Comparison of ENCODE assay signal across 19 cellular contexts in the genomic region with DNA sequence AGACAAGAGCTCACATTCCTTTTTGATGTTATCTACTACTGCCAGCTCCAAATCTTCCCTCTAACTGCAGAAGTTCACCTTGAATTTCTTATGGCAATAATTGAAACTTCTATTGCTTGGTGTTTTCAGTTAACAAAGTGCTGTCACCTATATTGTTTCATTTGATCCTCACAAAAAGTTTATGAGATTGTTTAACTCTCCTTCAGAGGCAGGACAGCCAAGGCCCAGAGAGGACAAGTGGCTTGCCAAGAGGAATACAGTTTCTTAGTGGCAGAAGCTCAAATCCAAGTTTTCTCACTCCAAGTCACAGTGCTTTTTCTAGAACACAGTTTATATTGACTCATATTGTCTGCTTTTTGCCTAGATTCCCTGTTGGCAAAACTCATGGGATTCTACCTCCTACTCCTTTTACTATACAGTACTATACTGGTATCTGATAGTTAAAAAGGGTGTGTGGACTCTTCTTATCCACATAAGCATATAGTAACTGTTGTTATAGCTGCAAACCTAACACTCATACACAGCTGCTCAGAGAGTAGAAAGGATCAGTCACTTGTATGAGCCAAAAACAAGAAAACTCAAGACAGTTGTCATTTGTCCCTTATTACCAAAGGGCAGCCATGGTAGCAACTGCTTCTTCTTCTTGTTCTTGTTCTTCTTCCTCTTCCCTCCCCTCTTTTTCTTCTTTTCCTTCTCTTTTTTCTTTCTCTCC. TPM values are rescaled to one million over a fixed set of nuclear protein-coding genes. Genes with fewer than 3 reads are reported as not detected.
DNase-seq lines count a peak whose midpoint lies in the region; ATAC-seq, FAIRE-seq and TF ChIP-seq lines count a peak whose summit lies in the region.
"Had no signal": no experiment of that assay in that cellular context is flagged by ENCODE, and none has a peak within 500 bp of the region (broad histone marks: within the 10 kb centered on the region; RNA-seq: fewer than 3 reads in every experiment).

No MANE protein-coding gene starts in this region.

- H4K20me1 ChIP-seq in HepG2 (ENCODE audit: insufficient read depth, low read length), result no peaks in the 10 kb centered on the region
- no peaks in the 10 kb centered on the region; the same call in 1 of the 2 replicates for H4K20me1 ChIP-seq in K562 (replicated peaks; ENCODE audit: control insufficient read depth, insufficient read depth, low read length)
- H4K20me1 ChIP-seq: BLaER1 had no signal

- ATAC-seq in HepG2 (no peak), right lobe of liver (no peak), K562 (no peak), left cardiac atrium (no peak)

- H3K27me3 Mint-ChIP-seq in mesothelial cell of epicardium (ENCODE audit: low read depth), result peaks cover 5% of the 10 kb centered on the region

- intact Hi-C loops in HepG2 (cut with micrococcal nuclease; ENCODE audit: unreplicated experiment), result loop anchor here (5.0 kb wide), 1 partner anchor 198 kb away; no protein-coding TSS in a partner anchor
- intact Hi-C loops in right lobe of liver (cut with DNase I), result no loop called here
- intact Hi-C loops in K562 (cut with micrococcal nuclease), result no loop called here
- intact Hi-C loops in left cardiac atrium (cut with DNase I), result loop anchor here (5.0 to 10.0 kb wide), 2 partner anchors 282 to 284 kb away; no protein-coding TSS in a partner anchor

- peaks cover 1% of the 10 kb centered on the region for H3K36me3 Mint-ChIP-seq in mesothelial cell of epicardium
- H3K36me3 Mint-ChIP-seq: CD8-positive, alpha-beta memory T cell had no signal

- TF ChIP-seq EP300 in HepG2 (IDR thresholded peaks at IDR 0.05; ENCODE audit: low read depth in 2 of 2, low read length in 2 of 2), result no peak
- TF ChIP-seq EP300 in HepG2 (CRISPR knock-in tag; IDR thresholded peaks at IDR 0.05; ENCODE audit: borderline replicate concordance), result no peak
- no peak for TF ChIP-seq EP300 in K562 (IDR thresholded peaks at IDR 0.05; ENCODE audit: low read length)

- H3K4me1 ChIP-seq in HepG2 (ENCODE audit: insufficient read depth, low read length), result peaks cover 40% of the 10 kb centered on the region
- no peaks in the 10 kb centered on the region for H3K4me1 ChIP-seq in right lobe of liver
- H3K4me1 ChIP-seq in K562 (replicated peaks in 1 of 2; ENCODE audit: control insufficient read depth in 2 of 2, insufficient read depth in 2 of 2, low read length in 2 of 2), result no peaks in the 10 kb centered on the region
- H3K4me1 ChIP-seq: BLaER1 had no signal

- CTCF ChIA-PET in HepG2 (lab: Yijun Ruan, JAX; ENCODE audit: low intra/inter-chr PET ratio, low total read pairs) (no interaction called here), K562 (lab: Yijun Ruan, JAX; ENCODE audit: low intra/inter-chr PET ratio) (interaction anchor here (0.6 kb wide), 1 partner anchor 632 kb away, joined by 3 read pairs; no protein-coding TSS in a partner anchor)

- in situ Hi-C loops in HepG2 (cut with HindIII; ENCODE audit: extremely low pct_ligation_motif_present, low pct_unique_long_range_greater_than_20kb) (no loop called here), K562 (cut with MboI) (loop anchor here (25.0 kb wide), 1 partner anchor 528 kb away; no protein-coding TSS in a partner anchor)

- no peak overlapping the region for H3K4me3 Mint-ChIP-seq in mesothelial cell of epicardium
- H3K4me3 Mint-ChIP-seq: CD8-positive, alpha-beta memory T cell had no signal

- peak overlapping the region; percentile 62 for H3K27ac Mint-ChIP-seq in mesothelial cell of epicardium
- H3K27ac Mint-ChIP-seq: CD8-positive, alpha-beta memory T cell had no signal

- H3K4me1 Mint-ChIP-seq in mesothelial cell of epicardium, result peaks cover 20% of the 10 kb centered on the region

- DNase-seq in HepG2 (ENCODE audit: low spot score) (no peak), right lobe of liver (no peak), K562 (ENCODE audit: extremely low read depth in 1 of 4, low spot score in 3 of 4) (no peak), mesothelial cell of epicardium (ENCODE audit: low spot score in 2 of 2, unreplicated experiment in 2 of 2) (no peak), dedifferentiated amniotic fluid mesenchymal stem cell (ENCODE audit: extremely low spot score) (no peak), left cardiac atrium (no peak), NCI-H187 (lab: John Stamatoyannopoulos, UW) (no peak)
- DNase-seq: AML-193; CD8-positive, alpha-beta memory T cell; DMS53; GF-D8; HCEC 1CT; IMR-90 had no signal

- H3K9ac ChIP-seq in HepG2 (ENCODE audit: insufficient read depth, low read depth, low read length) (no peak overlapping the region), K562 (ENCODE audit: insufficient read depth in 1 of 2, low read depth in 2 of 2, low read length in 2 of 2) (no peak overlapping the region)
- H3K9ac ChIP-seq: BLaER1 had no signal

- no peak overlapping the region for H3K4me3 ChIP-seq in HepG2 (replicated peaks in 1 of 3; ENCODE audit: insufficient read depth in 1 of 3, low read depth in 2 of 3, low read length in 3 of 3)
- no peak overlapping the region for H3K4me3 ChIP-seq in right lobe of liver
- no peak overlapping the region for H3K4me3 ChIP-seq in K562
- H3K4me3 ChIP-seq: BLaER1 had no signal

- BruUV-seq in HepG2 (replicated peaks; lab: Mats Ljungman, UMichigan), result no TSS peak
- BruUV-seq in K562 (replicated peaks; lab: Mats Ljungman, UMichigan), result no TSS peak

- peaks cover 3% of the 10 kb centered on the region for H3K9me3 Mint-ChIP-seq in mesothelial cell of epicardium

- H3K79me2 ChIP-seq in HepG2 (ENCODE audit: insufficient read depth, low read length) (no peaks in the 10 kb centered on the region), K562 (ENCODE audit: control insufficient read depth, insufficient read depth, low read length) (no peaks in the 10 kb centered on the region)

- H3K9me1 ChIP-seq in K562 (ENCODE audit: control insufficient read depth, insufficient read depth, low read length), result no peaks in the 10 kb centered on the region

- no peak overlapping the region for H2AFZ ChIP-seq in HepG2 (ENCODE audit: low read length)
- no peak overlapping the region for H2AFZ ChIP-seq in K562 (ENCODE audit: low read depth, low read length)

- no peaks in the 10 kb centered on the region for H3K27me3 ChIP-seq in HepG2 (ENCODE audit: control insufficient read depth in 1 of 2, insufficient read depth in 2 of 2, low read length in 2 of 2)
- no peaks in the 10 kb centered on the region for H3K27me3 ChIP-seq in right lobe of liver
- H3K27me3 ChIP-seq in K562 (ENCODE audit: control insufficient read depth in 2 of 2, insufficient read depth in 2 of 2, low read length in 2 of 2), result peaks cover 0 to 3% of the 10 kb centered on the region in 2 experiments; a peak in 1 of 5 replicates
- H3K27me3 ChIP-seq: BLaER1 had no signal

- H3K36me3 ChIP-seq in HepG2 (replicated peaks in 1 of 2; ENCODE audit: control insufficient read depth in 1 of 2, insufficient read depth in 2 of 2, low read length in 2 of 2) (no peaks in the 10 kb centered on the region), right lobe of liver (peaks cover 0 to 82% (median 22%) of the 10 kb centered on the region in 4 donors), K562 (ENCODE audit: control insufficient read depth, insufficient read depth, low read length) (no peaks in the 10 kb centered on the region)
- H3K36me3 ChIP-seq: BLaER1 had no signal

- TF ChIP-seq RAD21 in HepG2 (CRISPR knock-in tag; IDR thresholded peaks at IDR 0.05), result no peak
- no peak for TF ChIP-seq RAD21 in K562 (CRISPR knock-in tag; conservative IDR thresholded peaks at IDR 0.05 in 1 of 2, IDR thresholded peaks at IDR 0.05 in 1 of 2)

- no peak for TF ChIP-seq CTCF in HepG2 (CRISPR knock-in tag; IDR thresholded peaks at IDR 0.05)
- TF ChIP-seq CTCF in right lobe of liver (IDR thresholded peaks at IDR 0.05), result no peak
- no peak for TF ChIP-seq CTCF in K562 (IDR thresholded peaks at IDR 0.05 in 2 of 3, conservative IDR thresholded peaks at IDR 0.05 in 1 of 3; ENCODE audit: insufficient read depth in 2 of 3, low read depth in 1 of 3, low read length in 3 of 3)
- TF ChIP-seq CTCF in mesothelial cell of epicardium (IDR thresholded peaks at IDR 0.05; ENCODE audit: unreplicated experiment), result no peak

- H3K27ac ChIP-seq in HepG2 (ENCODE audit: extremely low read length, insufficient read depth, low read length) (no peak overlapping the region), right lobe of liver (no peak overlapping the region), K562 (ENCODE audit: extremely low read depth, low read depth, low read length) (no peak overlapping the region)
- H3K27ac ChIP-seq: 22Rv1, BLaER1, HL-60 had no signal

- FAIRE-seq in HepG2 (lab: Jason Lieb, UNC) (no peak), K562 (lab: Jason Lieb, UNC) (no peak)
- FAIRE-seq: GM19239, H1 had no signal

- TF ChIP-seq POLR2A in HepG2 (IDR thresholded peaks at IDR 0.05; ENCODE audit: insufficient read depth in 1 of 2, low read depth in 2 of 2, low read length in 2 of 2) (no peak), right lobe of liver (IDR thresholded peaks at IDR 0.05) (no peak), K562 (conservative IDR thresholded peaks at IDR 0.05) (no peak)

- POLR2A ChIA-PET in HepG2 (lab: Yijun Ruan, JAX), result no interaction called here
- POLR2A ChIA-PET in K562 (lab: Yijun Ruan, JAX), result interaction anchor here (0.7 kb wide), 1 partner anchor 270 kb away, joined by 4 read pairs; no protein-coding TSS in a partner anchor

- H3K9me3 ChIP-seq in HepG2 (ENCODE audit: low read length) (no peaks in the 10 kb centered on the region), right lobe of liver (no peaks in the 10 kb centered on the region), K562 (replicated peaks; ENCODE audit: control insufficient read depth, insufficient read depth, low read depth, low read length) (no peaks in the 10 kb centered on the region)
- H3K9me3 ChIP-seq: BLaER1 had no signal

- H3K4me2 ChIP-seq in HepG2 (ENCODE audit: low read depth, low read length) (no peak overlapping the region), K562 (ENCODE audit: insufficient read depth, low read length) (no peak overlapping the region)
- H3K4me2 ChIP-seq: BLaER1 had no signal

RNA-seq across cellular contexts. Expression of a gene that starts 15.9 kb away (rescaled TPM):
- total RNA-seq in HepG2 (2016; rRNA removed; fragmentation: Illumina TruSeq; extraction: Trizol), result 0.77 and 0.95 TPM in 2 replicates
- 0.91 TPM in 1 of 2 replicates, not detected in the other for total RNA-seq in HepG2 (2016; cell fraction: cytosol; rRNA removed; fragmentation: Illumina TruSeq; extraction: Trizol; ENCODE audit: low read depth)
- total RNA-seq in HepG2 (2016; cell fraction: insoluble cytoplasmic fraction; rRNA removed; fragmentation: Illumina TruSeq; extraction: Trizol), result 0.34 and 1.4 TPM in 2 replicates
- total RNA-seq in HepG2 (2016; cell fraction: membrane; rRNA removed; fragmentation: Illumina TruSeq; extraction: Trizol), result 0.59 and 0.62 TPM in 2 replicates
- total RNA-seq in HepG2 (2016; cell fraction: nucleus; rRNA removed; fragmentation: Illumina TruSeq; extraction: Trizol), result 0.75 and 1.1 TPM in 2 replicates
- 0.63 and 0.89 TPM in 2 replicates for polyA plus RNA-seq in HepG2 (2011; rRNA removed)
- 0.90 and 1.1 TPM in 2 replicates for polyA plus RNA-seq in HepG2 (2011; cell fraction: cytosol; rRNA removed)
- polyA plus RNA-seq in HepG2 (2011; cell fraction: nucleus; rRNA removed), result 0.66 TPM in 1 of 2 replicates, not detected in the other
- 0.47 and 0.86 TPM in 2 replicates for polyA plus RNA-seq in HepG2 (2012)
- 0.21 and 0.29 TPM in 2 replicates for polyA plus RNA-seq in HepG2 (2016; cell fraction: cytosol; fragmentation: Illumina TruSeq; extraction: Trizol; ENCODE audit: low read depth)
- polyA plus RNA-seq in HepG2 (2016; cell fraction: insoluble cytoplasmic fraction; fragmentation: Illumina TruSeq; extraction: Trizol; ENCODE audit: low read depth), result 0.45 and 0.89 TPM in 2 replicates
- 0.15 and 0.21 TPM in 2 replicates for polyA plus RNA-seq in HepG2 (2016; cell fraction: membrane; fragmentation: Illumina TruSeq; extraction: Trizol; ENCODE audit: low read depth)
- 0.72 and 1.8 TPM in 2 replicates for polyA plus RNA-seq in HepG2 (2016; cell fraction: nucleus; fragmentation: Illumina TruSeq; extraction: Trizol; ENCODE audit: insufficient read depth, low read depth)
- 0.36 TPM in 1 of 2 replicates, not detected in the other for polyA minus RNA-seq in HepG2 (2011; rRNA and poly(A)+ RNA removed; ENCODE audit: low replicate concordance)
- polyA minus RNA-seq in HepG2 (2011; cell fraction: cytosol; rRNA and poly(A)+ RNA removed), result 1.3 TPM in 1 of 2 replicates, not detected in the other
- 1.0 and 1.6 TPM in 2 replicates for polyA minus RNA-seq in HepG2 (2011; cell fraction: nucleus; rRNA and poly(A)+ RNA removed)
- total RNA-seq in right lobe of liver, result 100 to 1,000 TPM; 210 to 473 (median 316) TPM
- total RNA-seq in K562 (2011; cell fraction: chromatin; rRNA removed; ENCODE audit: low replicate concordance), result not detected in 2 replicates
- not detected in 2 replicates for total RNA-seq in K562 (2011; cell fraction: nucleolus; rRNA removed)
- not detected in 2 replicates for total RNA-seq in K562 (2011; cell fraction: nucleoplasm; rRNA removed)
- total RNA-seq in K562 (2014; rRNA removed), result not detected in 2 replicates
- not detected in 2 replicates for total RNA-seq in K562 (2014; rRNA removed; fragmentation: Illumina TruSeq; extraction: Trizol)
- not detected in 2 replicates for total RNA-seq in K562 (2015; rRNA removed; fragmentation: Illumina TruSeq; extraction: Trizol)
- 0.31 and 0.81 TPM in 2 replicates for total RNA-seq in K562 (2021)
- polyA plus RNA-seq in K562 (2011; rRNA removed), result not detected in 2 replicates
- not detected in 2 replicates for polyA plus RNA-seq in K562 (2011; cell fraction: cytosol; rRNA removed)
- not detected in 2 replicates for polyA plus RNA-seq in K562 (2011; cell fraction: nucleus; rRNA removed)
- polyA plus RNA-seq in K562 (2012), result not detected in 2 replicates
- polyA plus RNA-seq in K562 (2014; fragmentation: Illumina TruSeq; extraction: Trizol), result not detected in 2 replicates
- polyA plus RNA-seq in K562 (2014; fragmentation: Nextera tagmentation; extraction: Ambion mirVana), result not detected
- not detected in 2 replicates for polyA plus RNA-seq in K562 (2014; rRNA removed)
- not detected in 2 replicates for polyA minus RNA-seq in K562 (2011; rRNA and poly(A)+ RNA removed)
- polyA minus RNA-seq in K562 (2011; cell fraction: cytosol; rRNA and poly(A)+ RNA removed), result not detected in 2 replicates
- polyA minus RNA-seq in K562 (2011; cell fraction: nucleus; rRNA and poly(A)+ RNA removed), result not detected in 2 replicates
- 0.34 to 1.8 TPM (median 1.4 TPM) in 3 replicates for total RNA-seq in mesothelial cell of epicardium
- total RNA-seq in left cardiac atrium, result under 1 TPM in 1 of 2 donors, not detected in 1; 0.59 TPM
- total RNA-seq: A673; CD8-positive, alpha-beta memory T cell; H1 had no signal
- polyA plus RNA-seq: CD8-positive, alpha-beta memory T cell; H1 had no signal

Comparison
In these comparisons a context has a peak if more than half of its experiments do, and no peak if none do; other contexts are left out.
1. RNA of a gene that starts 15.9 kb away (total RNA-seq): 210 to 473 TPM in right lobe of liver; 0.34 to 1.4 TPM in HepG2, 0.59 TPM in left cardiac atrium, 0.34 to 1.8 TPM in mesothelial cell of epicardium and 0.31 to 0.81 TPM in K562; every median in the first group is over 10 times any median in the second.
2. intact Hi-C loops: an anchor here in HepG2 (5.0 kb wide) and left cardiac atrium (5.0 to 10.0 kb wide); none called in right lobe of liver and K562.